ENCODE assay signal across 4 cellular contexts in the genomic region with DNA sequence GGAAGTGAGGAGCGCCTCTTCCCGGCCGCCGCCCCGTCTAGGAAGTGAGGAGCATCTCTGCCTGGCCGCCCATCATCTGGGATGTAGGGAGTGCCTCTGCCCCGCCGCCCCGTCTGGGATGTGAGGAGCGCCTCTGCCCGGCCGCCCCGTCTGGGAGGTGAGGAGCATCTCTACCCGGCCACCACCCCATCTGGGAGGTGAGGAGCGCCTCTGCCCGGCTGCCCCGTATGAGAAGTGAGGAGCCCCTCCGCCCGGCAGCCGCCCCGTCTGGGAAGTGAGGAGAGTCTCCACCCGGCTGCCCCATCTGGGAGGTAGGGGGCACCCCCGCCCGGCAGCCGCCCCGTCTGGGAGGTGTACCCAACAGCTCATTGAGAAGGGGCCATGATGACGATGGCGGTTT. TPM values are rescaled to one million over a fixed set of nuclear protein-coding genes. Genes with fewer than 3 reads are reported as not detected.
"Had no signal": no experiment of that assay in that cellular context is flagged by ENCODE, and none has a peak within 500 bp of the region (broad histone marks: within the 10 kb centered on the region; RNA-seq: fewer than 3 reads in every experiment).

No MANE protein-coding gene starts in this region.

RNA-seq across cellular contexts. Expression of gene TIMD4, which starts 22.6 kb away (rescaled TPM):
- total RNA-seq: temporal lobe, tibial nerve, upper lobe of right lung, vagina had no signal
